In the genomic region with DNA sequence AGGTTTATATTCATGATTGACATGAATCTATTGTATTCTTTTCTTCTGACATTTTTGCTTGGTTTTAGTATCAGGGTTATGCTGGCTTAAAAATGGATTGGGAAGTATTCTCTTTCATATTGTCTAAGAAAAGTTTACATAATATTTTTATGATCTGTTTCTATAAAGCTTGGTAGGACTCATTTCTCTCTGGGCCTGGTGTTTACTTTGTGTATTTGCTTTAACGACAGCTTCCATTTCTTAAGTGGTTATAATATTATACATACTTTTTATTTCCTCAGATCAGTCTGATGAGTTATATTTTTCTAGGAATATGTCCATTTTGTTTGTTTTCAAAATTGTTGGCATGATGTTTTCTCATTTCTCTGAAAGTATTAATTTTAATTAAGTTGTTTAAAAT, we compare ENCODE assay signal across 19 cellular contexts. TPM values are rescaled to one million over a fixed set of nuclear protein-coding genes. Genes with fewer than 3 reads are reported as not detected.
DNase-seq lines count a peak whose midpoint lies in the region; ATAC-seq, FAIRE-seq and TF ChIP-seq lines count a peak whose summit lies in the region.
"Had no signal": no experiment of that assay in that cellular context is flagged by ENCODE, and none has a peak within 500 bp of the region (broad histone marks: within the 10 kb centered on the region; RNA-seq: fewer than 3 reads in every experiment).

No MANE protein-coding gene starts in this region.

- peaks cover 5% of the 10 kb centered on the region; the same call in 1 of the 2 replicates for H3K9me3 ChIP-seq in PC-3 (ENCODE audit: low read length)
- H3K9me3 ChIP-seq: BLaER1 had no signal

- FAIRE-seq in islet of Langerhans (lab: Jason Lieb, UNC) = peak; percentile 84
- FAIRE-seq: D721Med, GM19239, H1 had no signal

- H3K4me3 Mint-ChIP-seq in HFFc6 = no peak overlapping the region
- H3K4me3 Mint-ChIP-seq: B cell; CD14-positive monocyte; CD4-positive, alpha-beta T cell; CD8-positive, alpha-beta memory T cell had no signal

- H3K9me2 ChIP-seq in PC-3 (replicated peaks; ENCODE audit: low read length) = no peaks in the 10 kb centered on the region

- ATAC-seq in PC-3 = peak; percentile 60
- no peak for ATAC-seq in HG02623 (IDR thresholded peaks at IDR 0.05; ENCODE audit: unreplicated experiment)

- no peak for TF ChIP-seq CTCF in HFFc6 (IDR thresholded peaks at IDR 0.05)
- no peak for TF ChIP-seq CTCF in PC-3 (conservative IDR thresholded peaks at IDR 0.05; ENCODE audit: low read depth, low read length)

- no peaks in the 10 kb centered on the region for H3K27me3 Mint-ChIP-seq in HFFc6 (ENCODE audit: insufficient read depth)
- H3K27me3 Mint-ChIP-seq: CD4-positive, alpha-beta T cell had no signal

- 0 out of 2 replicates have a peak overlapping the region, but pooled peaks have one; percentile 5 for H3K27ac Mint-ChIP-seq in HFFc6
- H3K27ac Mint-ChIP-seq: B cell; CD14-positive monocyte; CD4-positive, alpha-beta T cell; CD8-positive, alpha-beta memory T cell had no signal

- H3K9me3 Mint-ChIP-seq in HFFc6 = no peaks in the 10 kb centered on the region
- H3K9me3 Mint-ChIP-seq: CD14-positive monocyte; CD4-positive, alpha-beta T cell; CD8-positive, alpha-beta memory T cell had no signal

- POLR2A ChIA-PET in PC-3 (lab: Charles Lee; ENCODE audit: unreplicated experiment) = interaction anchor here (0.5 kb wide), 2 partner anchors 27 to 59 kb away, joined by 3 to 5 read pairs; no protein-coding TSS in a partner anchor

- CTCF ChIA-PET in PC-3 (lab: Charles Lee) = no interaction called here

- no peak overlapping the region for H3K9ac ChIP-seq in PC-3 (ENCODE audit: low read length)
- H3K9ac ChIP-seq: BLaER1, GM23248 had no signal

- peaks cover 3% of the 10 kb centered on the region; the same call in 1 of the 2 replicates for H4K20me1 ChIP-seq in PC-3 (ENCODE audit: low read length)
- H4K20me1 ChIP-seq: BLaER1 had no signal

- no peak for DNase-seq in HFFc6
- DNase-seq in PC-3 = peak; percentile 47
- DNase-seq in cerebellar nuclear complex (lab: John Stamatoyannopoulos, UW) = no peak
- DNase-seq in activated CD8-positive, alpha-beta memory T cell treated with anti-CD3 and anti-CD28 coated beads for 24 hours = no peak
- DNase-seq: CD4-positive, alpha-beta T cell; CD8-positive, alpha-beta memory T cell; DMS 273 treated with DMSO at 0.1 percent for 48 hours; DND-41; GM23248; H7; HCEC 1CT had no signal

- H3K79me2 ChIP-seq in PC-3 (ENCODE audit: low read length) = peaks cover 36% of the 10 kb centered on the region

- H3K4me1 ChIP-seq in PC-3 (ENCODE audit: insufficient read depth, low read length) = peaks cover 32% of the 10 kb centered on the region
- H3K4me1 ChIP-seq: BLaER1 had no signal

- H3K4me1 Mint-ChIP-seq in HFFc6 (ENCODE audit: low read depth) = peaks cover 79% of the 10 kb centered on the region
- H3K4me1 Mint-ChIP-seq: B cell; CD8-positive, alpha-beta memory T cell had no signal

- intact Hi-C loops in PC-3 (cut with micrococcal nuclease) = loop anchor here (5.0 to 10.0 kb wide), 2 partner anchors 103 to 256 kb away; no protein-coding TSS in a partner anchor

- no peak overlapping the region for H3K4me2 ChIP-seq in PC-3 (ENCODE audit: low read length)
- H3K4me2 ChIP-seq: BLaER1 had no signal

- BruUV-seq in PC-3 (replicated peaks; lab: Mats Ljungman, UMichigan) = no TSS peak

- 0 out of 2 replicates have a peak overlapping the region, but pooled peaks have one; percentile 17 for H3K27ac ChIP-seq in PC-3 (ENCODE audit: low read length)
- H3K27ac ChIP-seq: BLaER1, GM23248 had no signal

- no peak overlapping the region for H3K4me3 ChIP-seq in PC-3 (ENCODE audit: low read length)
- H3K4me3 ChIP-seq: BLaER1, GM23248 had no signal

- no peak overlapping the region for H2AFZ ChIP-seq in PC-3 (ENCODE audit: low read length)
- H2AFZ ChIP-seq: GM23248 had no signal

- peaks cover 29% of the 10 kb centered on the region for H3K36me3 ChIP-seq in PC-3 (ENCODE audit: low read depth, low read length)
- H3K36me3 ChIP-seq: BLaER1 had no signal

- no peaks in the 10 kb centered on the region for H3F3A ChIP-seq in PC-3 (ENCODE audit: low read length, unreplicated experiment)

- H3K36me3 Mint-ChIP-seq in HFFc6 (ENCODE audit: low read depth) = peaks cover 32% of the 10 kb centered on the region
- H3K36me3 Mint-ChIP-seq: CD14-positive monocyte; CD8-positive, alpha-beta memory T cell had no signal

- no peaks in the 10 kb centered on the region for H3K27me3 ChIP-seq in PC-3 (ENCODE audit: low read length)
- H3K27me3 ChIP-seq: BLaER1 had no signal

RNA-seq across cellular contexts. Expression of a gene that starts 31.1 kb away (rescaled TPM):
- total RNA-seq in HFFc6 (2021; fragmentation: NEBNext Ultra II Directional; extraction: Animal tissue kit (Norgen Biotek cat#: 25700)) = 1 to 10 TPM; 1.1 to 8.1 (median 2.2) TPM
- 1.0 and 2.1 TPM in 2 replicates for total RNA-seq in PC-3 (2014; rRNA removed)
- total RNA-seq: B cell; CD4-positive, alpha-beta T cell; CD8-positive, alpha-beta memory T cell had no signal
